ENCODE assay signal across 23 cellular contexts in genomic region chr20:46963196-46963529, GRCh38.
DNase-seq lines count a peak whose midpoint lies in the region; ATAC-seq, FAIRE-seq and TF ChIP-seq lines count a peak whose summit lies in the region.
"Had no signal": no experiment of that assay in that cellular context is flagged by ENCODE, and none has a peak within 500 bp of the region (broad histone marks: within the 10 kb centered on the region; RNA-seq: fewer than 3 reads in every experiment).

No MANE protein-coding gene starts in this region.

- H2BK12ac ChIP-seq in H1 (ENCODE audit: low read depth, low read length) = no peak overlapping the region

- H3K27ac ChIP-seq in H1 (ENCODE audit: low read depth, low read length) (no peak overlapping the region), thyroid gland (peak overlapping the region; percentile 83 to 98 (median 91))
- H3K27ac ChIP-seq: C4-2B, HL-60, psoas muscle had no signal

- H3K79me1 ChIP-seq in H1 (ENCODE audit: low read depth, low read length) = no peaks in the 10 kb centered on the region

- no peak for TF ChIP-seq CTCF in H1 (IDR thresholded peaks at IDR 0.05; ENCODE audit: control extremely low read depth in 1 of 3, insufficient read depth in 1 of 3, low read depth in 1 of 3, low read length in 3 of 3)
- no peak for TF ChIP-seq CTCF in thyroid gland (IDR thresholded peaks at IDR 0.05)

- H3K27me3 ChIP-seq in H1 (replicated peaks in 1 of 4; ENCODE audit: control insufficient read depth in 3 of 4, extremely low read depth in 1 of 4, insufficient read depth in 3 of 4, low read length in 3 of 4) (no peaks in the 10 kb centered on the region), thyroid gland (no peaks in the 10 kb centered on the region)

- no peak overlapping the region for H2BK15ac ChIP-seq in H1 (ENCODE audit: low read length)

- no peak overlapping the region for H2BK120ac ChIP-seq in H1 (replicated peaks; ENCODE audit: low read depth, low read length)

- no peak overlapping the region for H3K56ac ChIP-seq in H1 (replicated peaks; ENCODE audit: insufficient read length, low read depth, low read length)

- H3K4me1 ChIP-seq in H1 (replicated peaks in 1 of 4; ENCODE audit: control insufficient read depth in 3 of 4, insufficient read depth in 4 of 4, low read length in 3 of 4) (peaks cover 0 to 5% (median 1%) of the 10 kb centered on the region in 4 experiments; a peak in 1 of 7 replicates), thyroid gland (peaks cover 67 to 75% of the 10 kb centered on the region in 2 donors)
- H3K4me1 ChIP-seq: psoas muscle had no signal

- H4K20me1 ChIP-seq in H1 (replicated peaks in 1 of 2; ENCODE audit: control insufficient read depth in 1 of 2, insufficient read depth in 2 of 2, low read length in 2 of 2) = no peaks in the 10 kb centered on the region

- no peak overlapping the region for H4K5ac ChIP-seq in H1 (ENCODE audit: insufficient read length, low read depth, low read length)

- POLR2A ChIA-PET in H1 (lab: Charles Lee; ENCODE audit: partially characterized antibody) = no interaction called here

- H3K4ac ChIP-seq in H1 (replicated peaks; ENCODE audit: insufficient read length, low read depth, low read length) = peak overlapping the region; percentile 50

- no peak overlapping the region for H4K8ac ChIP-seq in H1 (ENCODE audit: extremely low read depth, insufficient read depth, low read length)

- no peak overlapping the region for H2AFZ ChIP-seq in H1 (ENCODE audit: low read length)

- TF ChIP-seq RAD21 in H1 (IDR thresholded peaks at IDR 0.05 in 1 of 2, conservative IDR thresholded peaks at IDR 0.05 in 1 of 2; ENCODE audit: low read depth in 2 of 2, low read length in 2 of 2) = 0 out of 4 replicates have a peak, but pooled peaks of 1 of the 2 experiments have one; percentile 1

- 92% methylated on average over 3 of the region's 3 CpGs; no CpG with 5 or more reads in 1 of the 2 experiments for WGBS in H1 (ENCODE audit: extremely low coverage in 1 of 2, insufficient coverage in 1 of 2, insufficient read length in 1 of 2, insufficient replicate concordance in 2 of 2, low coverage in 1 of 2, low lambda C conversion rate in 2 of 2, missing lambda C conversion rate in 1 of 2), 2 experiments
- 21 to 29% methylated on average over 3 of the region's 3 CpGs for WGBS in thyroid gland, 2 donors

- H3K36me3 ChIP-seq in H1 (ENCODE audit: control insufficient read depth in 2 of 4, insufficient read depth in 4 of 4, low read length in 3 of 4) = no peaks in the 10 kb centered on the region
- no peaks in the 10 kb centered on the region for H3K36me3 ChIP-seq in thyroid gland

- no peaks in the 10 kb centered on the region for H3K23me2 ChIP-seq in H1 (ENCODE audit: low read depth, low read length)

- H3K4me3 ChIP-seq in H1 (ENCODE audit: extremely low read depth in 1 of 4, insufficient read depth in 2 of 4, low read depth in 3 of 4, low read length in 4 of 4) (no peak overlapping the region), thyroid gland (replicated peaks in 1 of 3) (no peak overlapping the region)
- H3K4me3 ChIP-seq: psoas muscle had no signal

- TF ChIP-seq POLR2A in H1 (IDR thresholded peaks at IDR 0.05; ENCODE audit: control extremely low read depth in 1 of 2, low read depth in 2 of 2, low read length in 2 of 2) (no peak), thyroid gland (IDR thresholded peaks at IDR 0.05) (no peak)

- no peak overlapping the region for H2BK5ac ChIP-seq in H1 (ENCODE audit: low read depth, low read length)

- H2BK20ac ChIP-seq in H1 (ENCODE audit: low read length) = no peak overlapping the region

- ATAC-seq in HG02852 (IDR thresholded peaks at IDR 0.05; ENCODE audit: unreplicated experiment) = no peak
- ATAC-seq: left colon, psoas muscle, T-cell had no signal

- no peak overlapping the region for H3K18ac ChIP-seq in H1 (ENCODE audit: extremely low read depth, low read length)

- no peak overlapping the region for H3K9ac ChIP-seq in H1 (replicated peaks in 1 of 4; ENCODE audit: extremely low read depth in 1 of 4, low read depth in 3 of 4, low read length in 3 of 4)

- no peak for TF ChIP-seq EP300 in H1 (IDR thresholded peaks at IDR 0.05; ENCODE audit: borderline replicate concordance in 1 of 2, low read depth in 2 of 2, low read length in 2 of 2)

- H3K79me2 ChIP-seq in H1 (ENCODE audit: control insufficient read depth in 1 of 2, insufficient read depth in 2 of 2, low read length in 2 of 2) = no peaks in the 10 kb centered on the region

- no peak overlapping the region for H4K91ac ChIP-seq in H1 (replicated peaks; ENCODE audit: insufficient read length, low read length)

- H3K9me3 ChIP-seq in H1 (ENCODE audit: insufficient read depth in 2 of 2, low read depth in 1 of 2, low read length in 1 of 2) (no peaks in the 10 kb centered on the region), thyroid gland (no peaks in the 10 kb centered on the region)
- H3K9me3 ChIP-seq: psoas muscle had no signal

- CTCF ChIA-PET in H1 (lab: Charles Lee; ENCODE audit: partially characterized antibody) = interaction anchor here (0.9 to 1.6 kb wide), 2 partner anchors 16 to 210 kb away, joined by 3 to 5 read pairs; no protein-coding TSS in a partner anchor

- intact Hi-C loops in thyroid gland (cut with DNase I) = no loop called here

- H2AK5ac ChIP-seq in H1 (ENCODE audit: low read depth, low read length) = no peak overlapping the region

- no peak overlapping the region for H3K14ac ChIP-seq in H1 (ENCODE audit: insufficient read length)

- no peak overlapping the region for H3K23ac ChIP-seq in H1 (ENCODE audit: insufficient read length)

- DNase-seq in NCI-H510A treated with DMSO at 0.1 percent for 48 hours (lab: John Stamatoyannopoulos, UW) (peak; percentile 45), NCI-H510A (lab: John Stamatoyannopoulos, UW) (no peak), NCI-H69 (lab: John Stamatoyannopoulos, UW) (peak; percentile 88), H1 (ENCODE audit: low read depth in 1 of 2, low spot score in 2 of 2) (no peak), thyroid gland (peak; percentile 75 to 83), epidermal melanocyte (ENCODE audit: insufficient read length, low spot score) (no peak), HUDEP-2 (lab: John Stamatoyannopoulos, UW; ENCODE audit: unreplicated experiment in 76 of 76) (no peak)
- DNase-seq: activated CD4-positive, alpha-beta memory T cell treated with anti-CD3 and anti-CD28 coated beads for 36 hours; activated naive CD4-positive, alpha-beta T cell treated with Interleukin-2 at 50 U/mL for 16 hours; anterior cingulate cortex; effector CD8-positive, alpha-beta T cell; left colon; midbrain; NCI-H2107; NCI-H774; psoas muscle; small intestine; stimulated activated CD4-positive, alpha-beta T cell treated with anti-CD3 and anti-CD28 coated beads, Interleukin-4, amount 100 ng/mL, for 24 hours; T-cell had no signal

- no peak overlapping the region for H3K4me2 ChIP-seq in H1 (ENCODE audit: insufficient read depth in 1 of 2, low read depth in 2 of 2, low read length in 2 of 2)

- no peak for FAIRE-seq in H1 (lab: Jason Lieb, UNC)
- FAIRE-seq: GM12892, small intestine had no signal

TF ChIP-seq in H1, 55 proteins besides CTCF, POLR2A, EP300 and RAD21:
- no peak for TF ChIP-seq E2F6 (IDR thresholded peaks at IDR 0.05)
- TF ChIP-seq NRF1 (IDR thresholded peaks at IDR 0.05; ENCODE audit: low read depth, low read length) = no peak
- TF ChIP-seq GABPA (IDR thresholded peaks at IDR 0.05; ENCODE audit: borderline replicate concordance, insufficient read depth, low read length) = no peak
- no peak for TF ChIP-seq TEAD4 (IDR thresholded peaks at IDR 0.05; ENCODE audit: low read depth, low read length)
- no peak for TF ChIP-seq CREB1 (IDR thresholded peaks at IDR 0.05)
- TF ChIP-seq ASH2L (IDR thresholded peaks at IDR 0.05; ENCODE audit: low read length) = no peak
- no peak for TF ChIP-seq USF2 (IDR thresholded peaks at IDR 0.05; ENCODE audit: low read length)
- TF ChIP-seq BRCA1 (IDR thresholded peaks at IDR 0.05; ENCODE audit: low read depth, low read length) = no peak
- no peak for TF ChIP-seq CBX8 (IDR thresholded peaks at IDR 0.05; ENCODE audit: borderline replicate concordance, low read depth, low read length)

Comparison
In these comparisons a context has a peak if more than half of its experiments do, and no peak if none do; other contexts are left out.
1. DNase-seq: peak in NCI-H510A treated with DMSO at 0.1 percent for 48 hours (single experiment), NCI-H69 (single experiment) and thyroid gland (2 of 2); none in NCI-H510A (single experiment), H1 (0 of 2), epidermal melanocyte (single experiment) and HUDEP-2 (0 of 76).